ENCODE assay signal across 9 cellular contexts in genomic region chr2:191866675-191867506, GRCh38. TPM values are rescaled to one million over a fixed set of nuclear protein-coding genes. Genes with fewer than 3 reads are reported as not detected.
DNase-seq lines count a peak whose midpoint lies in the region; ATAC-seq and FAIRE-seq lines count a peak whose summit lies in the region.
"Had no signal": no experiment of that assay in that cellular context is flagged by ENCODE, and none has a peak within 500 bp of the region (broad histone marks: within the 10 kb centered on the region; RNA-seq: fewer than 3 reads in every experiment).

No MANE protein-coding gene starts in this region.

- no peaks in the 10 kb centered on the region for H3K27me3 ChIP-seq in muscle layer of colon (ENCODE audit: control insufficient read depth in 1 of 2, insufficient read depth in 2 of 2, low read length in 2 of 2)

- no peaks in the 10 kb centered on the region for H3K36me3 Mint-ChIP-seq in naive thymus-derived CD8-positive, alpha-beta T cell

- no peak for ATAC-seq in naive thymus-derived CD8-positive, alpha-beta T cell
- ATAC-seq in HG03159 (IDR thresholded peaks at IDR 0.05; ENCODE audit: unreplicated experiment): no peak

- no peaks in the 10 kb centered on the region for H3K4me1 Mint-ChIP-seq in naive thymus-derived CD8-positive, alpha-beta T cell

- no peak overlapping the region for H3K4me3 Mint-ChIP-seq in naive thymus-derived CD8-positive, alpha-beta T cell

- POLR2A ChIA-PET in naive thymus-derived CD8-positive, alpha-beta T cell (lab: Charles Lee): no interaction called here

- no peak overlapping the region for H3K27ac Mint-ChIP-seq in naive thymus-derived CD8-positive, alpha-beta T cell

- H3K9me3 ChIP-seq in muscle layer of colon (ENCODE audit: low read length): no peaks in the 10 kb centered on the region

- no peak overlapping the region for H3K9ac ChIP-seq in muscle layer of colon (ENCODE audit: low read length)

- peak overlapping the region in 1 of 2 donors; percentile 10 for H3K4me3 ChIP-seq in muscle layer of colon (ENCODE audit: low read depth in 1 of 2, low read length in 2 of 2)

- peaks cover 54% of the 10 kb centered on the region for H3K4me1 ChIP-seq in muscle layer of colon (ENCODE audit: insufficient read depth, low read length)

- FAIRE-seq in endometrium (lab: Jason Lieb, UNC): peak; percentile 93

- peaks cover 3 to 43% (median 11%) of the 10 kb centered on the region in 5 donors for H3K27me3 Mint-ChIP-seq in naive thymus-derived CD8-positive, alpha-beta T cell

- peak overlapping the region; percentile 83 for H3K27ac ChIP-seq in muscle layer of colon (ENCODE audit: low read depth, low read length)

- peaks cover 0 to 3% (median 0%) of the 10 kb centered on the region in 9 donors for H3K9me3 Mint-ChIP-seq in naive thymus-derived CD8-positive, alpha-beta T cell

- no peaks in the 10 kb centered on the region for H3K36me3 ChIP-seq in muscle layer of colon (ENCODE audit: insufficient read depth, low read length)

- DNase-seq in A172 (ENCODE audit: low spot score) (peak; percentile 96), MV-4-11 (lab: John Stamatoyannopoulos, UW) (peak; percentile 23), DMS79 treated with DMSO at 0.1 percent for 48 hours (lab: John Stamatoyannopoulos, UW) (no peak), superior temporal gyrus (ENCODE audit: extremely low spot score) (no peak)
- no peak for DNase-seq in naive thymus-derived CD8-positive, alpha-beta T cell
- DNase-seq: NCI-H146 had no signal

RNA-seq across cellular contexts. Expression of gene CAVIN2, which starts 20.0 kb away (rescaled TPM):
- 136 and 177 TPM in 2 replicates for total RNA-seq in A172 (2014; rRNA removed; shearing (Covaris generic))
- total RNA-seq in naive thymus-derived CD8-positive, alpha-beta T cell: not detected
- polyA plus RNA-seq in naive thymus-derived CD8-positive, alpha-beta T cell: not detected

Comparison
In these comparisons a context has a peak if more than half of its experiments do, and no peak if none do; other contexts are left out.
1. DNase-seq: peak in A172 (single experiment) and MV-4-11 (single experiment); none in DMS79 treated with DMSO at 0.1 percent for 48 hours (single experiment), naive thymus-derived CD8-positive, alpha-beta T cell (0 of 10) and superior temporal gyrus (single experiment).
2. RNA of gene CAVIN2, which starts 20.0 kb away (total RNA-seq): 136 to 177 TPM in A172; not detected in naive thymus-derived CD8-positive, alpha-beta T cell; every median in the first group is over 100 times any median in the second.